In genomic region chr6:139605350-139605749, GRCh38 we compare ENCODE assay signal across 20 cellular contexts.
A peak's percentile ranks its signal among the peaks of the same experiment; 100 is the strongest.
DNase-seq lines count a peak whose midpoint lies in the region; ATAC-seq and TF ChIP-seq lines count a peak whose summit lies in the region.
"Had no signal": no experiment of that assay in that cellular context is flagged by ENCODE, and none has a peak within 500 bp of the region (broad histone marks: within the 10 kb centered on the region; RNA-seq: fewer than 3 reads in every experiment).

No MANE protein-coding gene starts in this region.

- H3K36me3 Mint-ChIP-seq in activated CD4-positive, alpha-beta T cell treated with anti-CD3 and anti-CD28 coated beads, Interleukin-2, amount 10 ng/mL, durations not matched to agents 7 days and 5 days (ENCODE audit: low read depth) = no peaks in the 10 kb centered on the region
- H3K36me3 Mint-ChIP-seq in activated naive CD8-positive, alpha-beta T cell treated with anti-CD3 and anti-CD28 coated beads, Interleukin-2, amount 50 U/mL, for 24 hours (ENCODE audit: low read depth) = no peaks in the 10 kb centered on the region
- H3K36me3 Mint-ChIP-seq in chondrocyte (ENCODE audit: low read depth) = no peaks in the 10 kb centered on the region
- H3K36me3 Mint-ChIP-seq: mesothelial cell of epicardium had no signal

- H3K4me3 Mint-ChIP-seq in activated CD4-positive, alpha-beta T cell treated with anti-CD3 and anti-CD28 coated beads, Interleukin-2, amount 10 ng/mL, durations not matched to agents 7 days and 5 days = no peak overlapping the region
- H3K4me3 Mint-ChIP-seq in activated naive CD8-positive, alpha-beta T cell treated with anti-CD3 and anti-CD28 coated beads, Interleukin-2, amount 50 U/mL, for 24 hours = no peak overlapping the region
- H3K4me3 Mint-ChIP-seq in chondrocyte (ENCODE audit: unreplicated experiment) = no peak overlapping the region
- H3K4me3 Mint-ChIP-seq: activated CD4-positive, alpha-beta T cell treated with anti-CD3 and anti-CD28 coated beads, Interleukin-2, amount 10 ng/mL, durations not matched to agents 24 days and 14 days; activated naive CD4-positive, alpha-beta T cell treated with anti-CD3 and anti-CD28 coated beads for 36 hours; mesothelial cell of epicardium; neural progenitor cell had no signal

- no peak overlapping the region for H2BK5ac ChIP-seq in mesenchymal stem cell (ENCODE audit: low read depth, low read length, poor library complexity, severe bottlenecking)

- H3K9me3 ChIP-seq in MG63 = peaks cover 13% of the 10 kb centered on the region
- peaks cover 10% of the 10 kb centered on the region for H3K9me3 ChIP-seq in mesenchymal stem cell (ENCODE audit: control insufficient read depth, low read length)

- no peak overlapping the region for H2BK120ac ChIP-seq in mesenchymal stem cell (ENCODE audit: low read depth, low read length)

- CTCF ChIA-PET in activated CD4-positive, alpha-beta T cell treated with anti-CD3 and anti-CD28 coated beads, Interleukin-2, amount 10 ng/mL, durations not matched to agents 7 days and 5 days (lab: Charles Lee) = no interaction called here

- no peak overlapping the region for H3K27ac ChIP-seq in mesenchymal stem cell (ENCODE audit: low read length, poor library complexity, severe bottlenecking)
- H3K27ac ChIP-seq: cardiac muscle cell, neural progenitor cell had no signal

- peak overlapping the region in 1 of 2 experiments; percentile 11 for H2BK12ac ChIP-seq in mesenchymal stem cell (ENCODE audit: low read length in 2 of 2)

- 80% methylated on average over 3 of the region's 3 CpGs for WGBS in mesenchymal stem cell

- H2AFZ ChIP-seq in mesenchymal stem cell (ENCODE audit: low read depth, low read length) = no peak overlapping the region
- H2AFZ ChIP-seq: neural progenitor cell had no signal

- H3K14ac ChIP-seq in mesenchymal stem cell (ENCODE audit: low read length in 2 of 2) = no peak overlapping the region

- peaks cover 2% of the 10 kb centered on the region for H3K4me1 Mint-ChIP-seq in activated CD4-positive, alpha-beta T cell treated with anti-CD3 and anti-CD28 coated beads, Interleukin-2, amount 10 ng/mL, durations not matched to agents 7 days and 5 days
- peaks cover 19% of the 10 kb centered on the region for H3K4me1 Mint-ChIP-seq in activated naive CD8-positive, alpha-beta T cell treated with anti-CD3 and anti-CD28 coated beads, Interleukin-2, amount 50 U/mL, for 24 hours
- peaks cover 48% of the 10 kb centered on the region for H3K4me1 Mint-ChIP-seq in chondrocyte (ENCODE audit: low read depth)

- H3K27me3 ChIP-seq in MG63 (no peaks in the 10 kb centered on the region), mesenchymal stem cell (ENCODE audit: control insufficient read depth in 1 of 2, insufficient read depth in 1 of 2, low read length in 2 of 2) (no peaks in the 10 kb centered on the region)
- H3K27me3 ChIP-seq: cardiac muscle cell, neural progenitor cell had no signal

- H3K36me3 ChIP-seq in MG63 = no peaks in the 10 kb centered on the region
- no peaks in the 10 kb centered on the region for H3K36me3 ChIP-seq in mesenchymal stem cell (ENCODE audit: control insufficient read depth in 1 of 2, insufficient read depth in 2 of 2, low read depth in 1 of 2, low read length in 2 of 2)
- H3K36me3 ChIP-seq: cardiac muscle cell, neural progenitor cell had no signal

- H2AK5ac ChIP-seq in mesenchymal stem cell (ENCODE audit: low read length, severe bottlenecking) = no peak overlapping the region

- H3K27me3 Mint-ChIP-seq in activated CD4-positive, alpha-beta T cell treated with anti-CD3 and anti-CD28 coated beads, Interleukin-2, amount 10 ng/mL, durations not matched to agents 7 days and 5 days = peaks cover 7% of the 10 kb centered on the region
- H3K27me3 Mint-ChIP-seq in activated naive CD8-positive, alpha-beta T cell treated with anti-CD3 and anti-CD28 coated beads, Interleukin-2, amount 50 U/mL, for 24 hours = peaks cover 4% of the 10 kb centered on the region
- no peaks in the 10 kb centered on the region for H3K27me3 Mint-ChIP-seq in chondrocyte (ENCODE audit: low read depth)

- H3K9ac ChIP-seq in mesenchymal stem cell (ENCODE audit: low read length) = no peak overlapping the region
- H3K9ac ChIP-seq: neural progenitor cell had no signal

- H4K8ac ChIP-seq in mesenchymal stem cell (ENCODE audit: low read length) = no peak overlapping the region

- H3K23ac ChIP-seq in mesenchymal stem cell (ENCODE audit: low read length in 2 of 2) = no peak overlapping the region

- ATAC-seq in activated naive CD8-positive, alpha-beta T cell treated with anti-CD3 and anti-CD28 coated beads, Interleukin-2, amount 50 U/mL, for 24 hours = no peak
- ATAC-seq in HG02970 (IDR thresholded peaks at IDR 0.05; ENCODE audit: low FRiP score, unreplicated experiment) = no peak
- ATAC-seq: Panc1, SK-N-SH treated with all-trans-retinoic acid at 6 μM for 48 hours had no signal

- H3K4ac ChIP-seq in mesenchymal stem cell (ENCODE audit: low read depth in 1 of 2, low read length in 2 of 2) = no peak overlapping the region

- no peak overlapping the region for H3K4me2 ChIP-seq in mesenchymal stem cell (ENCODE audit: low read length, poor library complexity, severe bottlenecking)
- H3K4me2 ChIP-seq: neural progenitor cell had no signal

- no peak overlapping the region for H2BK15ac ChIP-seq in mesenchymal stem cell (ENCODE audit: low read depth, poor library complexity, severe bottlenecking)

- DNase-seq in AG20443 (ENCODE audit: low spot score) = peak; percentile 44
- peak; percentile 57 for DNase-seq in MG63
- DNase-seq in epithelial cell of proximal tubule (ENCODE audit: low read depth) = peak; percentile 35
- peak; percentile 58 for DNase-seq in mesenchymal stem cell
- DNase-seq in activated CD4-positive, alpha-beta T cell treated with anti-CD3 and anti-CD28 coated beads, Interleukin-2, amount 10 ng/mL, durations not matched to agents 7 days and 5 days = no peak
- no peak for DNase-seq in activated naive CD8-positive, alpha-beta T cell treated with anti-CD3 and anti-CD28 coated beads, Interleukin-2, amount 50 U/mL, for 24 hours
- no peak for DNase-seq in chondrocyte (ENCODE audit: low spot score)
- DNase-seq: activated CD4-positive, alpha-beta T cell treated with anti-CD3 and anti-CD28 coated beads, Interleukin-2, amount 10 ng/mL, durations not matched to agents 24 days and 14 days; activated naive CD4-positive, alpha-beta T cell treated with anti-CD3 and anti-CD28 coated beads for 36 hours; AML-193; effector CD8-positive, alpha-beta T cell; NCI-H748 treated with DMSO at 0.1 percent for 48 hours; retina; stimulated activated CD4-positive, alpha-beta T cell treated with anti-CD3 and anti-CD28 coated beads, Interleukin-1b, Interleukin-23, amount 100 ng/mL, for 48 hours had no signal

- no peaks in the 10 kb centered on the region for H3K79me1 ChIP-seq in mesenchymal stem cell (replicated peaks; ENCODE audit: low read length, poor library complexity, severe bottlenecking)

- H3K9me3 Mint-ChIP-seq in activated CD4-positive, alpha-beta T cell treated with anti-CD3 and anti-CD28 coated beads, Interleukin-2, amount 10 ng/mL, durations not matched to agents 7 days and 5 days = no peaks in the 10 kb centered on the region
- no peaks in the 10 kb centered on the region for H3K9me3 Mint-ChIP-seq in activated naive CD8-positive, alpha-beta T cell treated with anti-CD3 and anti-CD28 coated beads, Interleukin-2, amount 50 U/mL, for 24 hours
- peaks cover 7% of the 10 kb centered on the region for H3K9me3 Mint-ChIP-seq in chondrocyte (ENCODE audit: low read depth)
- H3K9me3 Mint-ChIP-seq: activated naive CD4-positive, alpha-beta T cell treated with anti-CD3 and anti-CD28 coated beads for 36 hours had no signal

- H3K27ac Mint-ChIP-seq in activated CD4-positive, alpha-beta T cell treated with anti-CD3 and anti-CD28 coated beads, Interleukin-2, amount 10 ng/mL, durations not matched to agents 7 days and 5 days = no peak overlapping the region
- no peak overlapping the region for H3K27ac Mint-ChIP-seq in activated naive CD8-positive, alpha-beta T cell treated with anti-CD3 and anti-CD28 coated beads, Interleukin-2, amount 50 U/mL, for 24 hours
- H3K27ac Mint-ChIP-seq in chondrocyte (ENCODE audit: unreplicated experiment) = no peak overlapping the region
- H3K27ac Mint-ChIP-seq: activated CD4-positive, alpha-beta T cell treated with anti-CD3 and anti-CD28 coated beads, Interleukin-2, amount 10 ng/mL, durations not matched to agents 24 days and 14 days; activated naive CD4-positive, alpha-beta T cell treated with anti-CD3 and anti-CD28 coated beads for 36 hours; mesothelial cell of epicardium; neural progenitor cell had no signal

- POLR2A ChIA-PET in activated CD4-positive, alpha-beta T cell treated with anti-CD3 and anti-CD28 coated beads, Interleukin-2, amount 10 ng/mL, durations not matched to agents 7 days and 5 days (lab: Charles Lee) = no interaction called here

- no peak overlapping the region for H4K91ac ChIP-seq in mesenchymal stem cell (ENCODE audit: low read length)

- H3K18ac ChIP-seq in mesenchymal stem cell (ENCODE audit: low read depth in 1 of 2, low read length in 2 of 2) = peak overlapping the region in 1 of 2 experiments; percentile 86

- peaks cover 2% of the 10 kb centered on the region for H3K4me1 ChIP-seq in mesenchymal stem cell (ENCODE audit: control insufficient read depth, insufficient read depth, low read depth, low read length)

- TF ChIP-seq CTCF in epithelial cell of proximal tubule (conservative IDR thresholded peaks at IDR 0.05; ENCODE audit: low read depth, low read length) (no peak), chondrocyte (IDR thresholded peaks at IDR 0.05) (no peak)

- no peak overlapping the region for H3K4me3 ChIP-seq in MG63
- no peak overlapping the region for H3K4me3 ChIP-seq in epithelial cell of proximal tubule (ENCODE audit: low read depth, low read length)
- H3K4me3 ChIP-seq in mesenchymal stem cell (ENCODE audit: insufficient read depth in 1 of 2, low read depth in 1 of 2, low read length in 2 of 2) = no peak overlapping the region
- H3K4me3 ChIP-seq: cardiac muscle cell, neural progenitor cell had no signal

Comparison
In these comparisons a context has a peak if more than half of its experiments do, and no peak if none do; other contexts are left out.
1. DNase-seq: peak in AG20443 (single experiment), MG63 (single experiment), epithelial cell of proximal tubule (single experiment) and mesenchymal stem cell (single experiment); none in activated CD4-positive, alpha-beta T cell treated with anti-CD3 and anti-CD28 coated beads, Interleukin-2, amount 10 ng/mL, durations not matched to agents 7 days and 5 days (single experiment), activated naive CD8-positive, alpha-beta T cell treated with anti-CD3 and anti-CD28 coated beads, Interleukin-2, amount 50 U/mL, for 24 hours (single experiment) and chondrocyte (single experiment).